In genomic region chr22:29106839-29107238, GRCh38 we compare ENCODE assay signal across 19 cellular contexts. TPM values are rescaled to one million over a fixed set of nuclear protein-coding genes. Genes with fewer than 3 reads are reported as not detected.
A peak's percentile ranks its signal among the peaks of the same experiment; 100 is the strongest.
DNase-seq lines count a peak whose midpoint lies in the region; TF ChIP-seq lines count a peak whose summit lies in the region.
"Had no signal": no experiment of that assay in that cellular context is flagged by ENCODE, and none has a peak within 500 bp of the region (broad histone marks: within the 10 kb centered on the region; RNA-seq: fewer than 3 reads in every experiment).

No MANE protein-coding gene starts in this region.

- H3K27ac ChIP-seq in A673 (ENCODE audit: low read depth, low read length, poor library complexity, severe bottlenecking), result no peak overlapping the region
- no peak overlapping the region for H3K27ac ChIP-seq in HEK293 (ENCODE audit: extremely low read depth, low read depth, low read length)
- no peak overlapping the region for H3K27ac ChIP-seq in mesendoderm (ENCODE audit: low read depth, low read length)
- no peak overlapping the region for H3K27ac ChIP-seq in vagina
- H3K27ac ChIP-seq: BLaER1 treated with 17β-estradiol and CSF1 and Interleukin-3, amounts not matched to agents 10 nM and 100 nM; Peyer's patch; SK-N-MC had no signal

- no peaks in the 10 kb centered on the region for H3K79me1 ChIP-seq in mesendoderm (ENCODE audit: low read length)

- BruUV-seq in A673 (replicated peaks; lab: Mats Ljungman, UMichigan), result no TSS peak

- H2BK5ac ChIP-seq in mesendoderm (ENCODE audit: low read length), result no peak overlapping the region

- no peak overlapping the region for H4K8ac ChIP-seq in mesendoderm (ENCODE audit: low read depth, low read length)

- H2AK5ac ChIP-seq in mesendoderm (ENCODE audit: low read length), result no peak overlapping the region

- H3K4ac ChIP-seq in mesendoderm (ENCODE audit: low read depth, low read length), result no peak overlapping the region

- DNase-seq in A673 (ENCODE audit: low spot score) (peak; percentile 22), NCI-H82 treated with DMSO at 0.1 percent for 48 hours (lab: John Stamatoyannopoulos, UW; ENCODE audit: unreplicated experiment) (peak; percentile 69), mesendoderm (no peak), vagina (ENCODE audit: extremely low spot score in 2 of 2) (no peak), NCI-H187 (lab: John Stamatoyannopoulos, UW) (no peak)
- no peak for DNase-seq in stimulated activated CD4-positive, alpha-beta T cell treated with anti-CD3 and anti-CD28 coated beads, Interleukin-2, amount 100 ng/mL, for 24 hours
- DNase-seq: Calu3; CD8-positive, alpha-beta T cell; DMS79 treated with DMSO at 0.1 percent for 48 hours; KG1; NCI-H1105 treated with DMSO at 0.1 percent for 48 hours; NCI-H1694; NCI-H2227 treated with DMSO at 0.1 percent for 48 hours; NCI-H510A treated with DMSO at 0.1 percent for 48 hours; Peyer's patch had no signal

- no peak for TF ChIP-seq POLR2A in vagina (IDR thresholded peaks at IDR 0.05)

- no peak for TF ChIP-seq CTCF in A673 (conservative IDR thresholded peaks at IDR 0.05; ENCODE audit: low read depth, low read length)
- TF ChIP-seq CTCF in HEK293 (tag by site-specific recombination; IDR thresholded peaks at IDR 0.05), result no peak
- TF ChIP-seq CTCF in vagina (IDR thresholded peaks at IDR 0.05), result no peak

- no peak overlapping the region for H2BK15ac ChIP-seq in mesendoderm (replicated peaks; ENCODE audit: low read depth)

- no CpG with 5 or more reads among the region's 4 CpGs for WGBS in mesendoderm (ENCODE audit: extremely low coverage, insufficient coverage, low lambda C conversion rate)

- no peak overlapping the region for H4K5ac ChIP-seq in mesendoderm (ENCODE audit: low read length)

- H3K23ac ChIP-seq in mesendoderm (ENCODE audit: low read length), result no peak overlapping the region

- intact Hi-C loops in A673 (cut with micrococcal nuclease; ENCODE audit: unreplicated experiment) (no loop called here), vagina (cut with DNase I) (no loop called here)

- POLR2A ChIA-PET in A673 (lab: Charles Lee; ENCODE audit: low non-redundant PET) (no interaction called here), HEK293 (lab: Yijun Ruan, JAX) (interaction anchor here (1.2 kb wide), 1 partner anchor 11 kb away, joined by 3 read pairs; no protein-coding TSS in a partner anchor)

- H3K4me3 ChIP-seq in A673 (ENCODE audit: low read depth, low read length, poor library complexity, severe bottlenecking) (no peak overlapping the region), HEK293 (ENCODE audit: low read depth, low read length) (no peak overlapping the region), mesendoderm (ENCODE audit: low read length) (no peak overlapping the region), vagina (no peak overlapping the region)
- H3K4me3 ChIP-seq: BLaER1 treated with 17β-estradiol and CSF1 and Interleukin-3, amounts not matched to agents 10 nM and 100 nM; Peyer's patch; SK-N-MC had no signal

- no peaks in the 10 kb centered on the region for H3K79me2 ChIP-seq in mesendoderm (ENCODE audit: control insufficient read depth, insufficient read depth, low read length)

- H3K4me1 ChIP-seq in A673 (ENCODE audit: insufficient read depth, low read length, poor library complexity, severe bottlenecking), result peaks cover 32% of the 10 kb centered on the region
- H3K4me1 ChIP-seq in HEK293 (ENCODE audit: control insufficient read depth, insufficient read depth, low read length), result peaks cover 8% of the 10 kb centered on the region; the same call in 1 of the 2 replicates
- H3K4me1 ChIP-seq in mesendoderm (ENCODE audit: control insufficient read depth, low read depth, low read length), result peaks cover 3% of the 10 kb centered on the region
- H3K4me1 ChIP-seq in vagina, result no peaks in the 10 kb centered on the region
- H3K4me1 ChIP-seq: BLaER1 treated with 17β-estradiol and CSF1 and Interleukin-3, amounts not matched to agents 10 nM and 100 nM; Peyer's patch had no signal

- CTCF ChIA-PET in A673 (lab: Charles Lee) (interaction anchor here (0.7 kb wide), 1 partner anchor 47 kb away, joined by 4 read pairs; no protein-coding TSS in a partner anchor), HEK293 (lab: Yijun Ruan, JAX) (interaction anchor here (0.9 to 2.1 kb wide), 2 partner anchors 13 to 47 kb away, joined by 3 to 16 read pairs; no protein-coding TSS in a partner anchor)

- no peaks in the 10 kb centered on the region for H3K27me3 ChIP-seq in A673 (replicated peaks; ENCODE audit: insufficient read depth, low read depth, low read length, poor library complexity)
- H3K27me3 ChIP-seq in mesendoderm (ENCODE audit: insufficient read depth, low read length, poor library complexity), result no peaks in the 10 kb centered on the region
- H3K27me3 ChIP-seq in vagina, result no peaks in the 10 kb centered on the region
- H3K27me3 ChIP-seq: Peyer's patch had no signal

- no peak overlapping the region for H3K9ac ChIP-seq in mesendoderm (ENCODE audit: low read length)
- H3K9ac ChIP-seq: BLaER1 treated with 17β-estradiol and CSF1 and Interleukin-3, amounts not matched to agents 10 nM and 100 nM had no signal

- H3K36me3 ChIP-seq in A673 (ENCODE audit: insufficient read depth, low read length, poor library complexity, severe bottlenecking) (no peaks in the 10 kb centered on the region), HEK293 (ENCODE audit: control insufficient read depth in 2 of 2, insufficient read depth in 1 of 2, low read length in 2 of 2) (peaks cover 0 to 3% of the 10 kb centered on the region in 2 experiments; a peak in 2 of 3 replicates), mesendoderm (ENCODE audit: control insufficient read depth, insufficient read depth, low read length) (no peaks in the 10 kb centered on the region), vagina (no peaks in the 10 kb centered on the region)
- H3K36me3 ChIP-seq: BLaER1 treated with 17β-estradiol and CSF1 and Interleukin-3, amounts not matched to agents 10 nM and 100 nM; Peyer's patch had no signal

- H2BK120ac ChIP-seq in mesendoderm (ENCODE audit: low read depth, low read length), result no peak overlapping the region

- H3K18ac ChIP-seq in mesendoderm (ENCODE audit: low read length), result no peak overlapping the region

- H3K9me3 ChIP-seq in A673 (ENCODE audit: low read depth, low read length, poor library complexity, severe bottlenecking), result no peaks in the 10 kb centered on the region
- no peaks in the 10 kb centered on the region for H3K9me3 ChIP-seq in HEK293 (ENCODE audit: control insufficient read depth, insufficient read depth, low read depth, low read length)
- H3K9me3 ChIP-seq in vagina, result no peaks in the 10 kb centered on the region
- H3K9me3 ChIP-seq: BLaER1 treated with 17β-estradiol and CSF1 and Interleukin-3, amounts not matched to agents 10 nM and 100 nM; Peyer's patch had no signal

- H3K56ac ChIP-seq in mesendoderm (ENCODE audit: low read length), result peak overlapping the region; percentile 37

- H3K4me2 ChIP-seq in mesendoderm (ENCODE audit: low read length), result no peak overlapping the region
- H3K4me2 ChIP-seq: BLaER1 treated with 17β-estradiol and CSF1 and Interleukin-3, amounts not matched to agents 10 nM and 100 nM had no signal

TF ChIP-seq in HEK293, 187 proteins besides CTCF, POLR2A, EP300 and RAD21:
- TF ChIP-seq SCRT2 (tag by site-specific recombination; IDR thresholded peaks at IDR 0.05) (no peak), ZIC2 (tag by site-specific recombination; IDR thresholded peaks at IDR 0.05) (peak; percentile 93)
TF ChIP-seq in HEK293: peak in this region for 1.

RNA-seq across cellular contexts. Expression of gene KREMEN1, which starts 34.0 kb away (rescaled TPM):
- total RNA-seq in A673 (2021) (4.2 and 9.6 TPM in 2 replicates), vagina (24.6 TPM)
- polyA plus RNA-seq in mesendoderm (2013, experiment 1 of 2), result 1.6 TPM
- polyA plus RNA-seq in mesendoderm (2013, experiment 2 of 2), result 1.5 TPM
- total RNA-seq: CD8-positive, alpha-beta T cell had no signal

RNA-seq across cellular contexts. Expression of gene C22orf31, which starts 45.2 kb away (rescaled TPM):
- total RNA-seq in A673 (2021), result not detected in 2 replicates
- polyA plus RNA-seq in mesendoderm (2013, experiment 1 of 2), result not detected
- not detected for polyA plus RNA-seq in mesendoderm (2013, experiment 2 of 2)
- not detected for total RNA-seq in vagina
- total RNA-seq: Calu3; CD8-positive, alpha-beta T cell; HT-29; Peyer's patch had no signal

Comparison
In these comparisons a context has a peak if more than half of its experiments do, and no peak if none do; other contexts are left out.
1. DNase-seq: peak in A673 (single experiment) and NCI-H82 treated with DMSO at 0.1 percent for 48 hours (single experiment); none in mesendoderm (single experiment), stimulated activated CD4-positive, alpha-beta T cell treated with anti-CD3 and anti-CD28 coated beads, Interleukin-2, amount 100 ng/mL, for 24 hours (0 of 2), vagina (0 of 2) and NCI-H187 (0 of 2).